Comparison of ENCODE assay signal across 19 cellular contexts in genomic region chr16:3487521-3488410, GRCh38. TPM values are rescaled to one million over a fixed set of nuclear protein-coding genes. Genes with fewer than 3 reads are reported as not detected.
DNase-seq lines count a peak whose midpoint lies in the region; ATAC-seq and TF ChIP-seq lines count a peak whose summit lies in the region.
"Had no signal": no experiment of that assay in that cellular context is flagged by ENCODE, and none has a peak within 500 bp of the region (broad histone marks: within the 10 kb centered on the region; RNA-seq: fewer than 3 reads in every experiment).

No MANE protein-coding gene starts in this region.

- H3K36me3 ChIP-seq in right atrium auricular region, result peaks cover 38% of the 10 kb centered on the region

- H3K9me3 Mint-ChIP-seq in stimulated activated naive CD8-positive, alpha-beta T cell treated with anti-CD3 and anti-CD28 coated beads, Interleukin-15, amount 100 ng/mL, for 72 hours, result no peaks in the 10 kb centered on the region
- H3K9me3 Mint-ChIP-seq: activated naive CD4-positive, alpha-beta T cell treated with anti-CD3 and anti-CD28 coated beads, Interleukin-2, amount 50 U/mL, for 24 hours; brain had no signal

- no peaks in the 10 kb centered on the region for H3K27me3 Mint-ChIP-seq in stimulated activated naive CD8-positive, alpha-beta T cell treated with anti-CD3 and anti-CD28 coated beads, Interleukin-15, amount 100 ng/mL, for 72 hours
- H3K27me3 Mint-ChIP-seq: activated naive CD4-positive, alpha-beta T cell treated with anti-CD3 and anti-CD28 coated beads, Interleukin-2, amount 50 U/mL, for 24 hours; brain had no signal

- H3K4me3 ChIP-seq in right atrium auricular region, result no peak overlapping the region

- H3K9me3 ChIP-seq in right atrium auricular region, result no peaks in the 10 kb centered on the region

- DNase-seq in left ventricle myocardium superior (peak; percentile 19), right atrium auricular region (ENCODE audit: low spot score) (no peak), left colon (no peak), RKO (ENCODE audit: low spot score) (no peak)
- DNase-seq in stimulated activated naive CD8-positive, alpha-beta T cell treated with anti-CD3 and anti-CD28 coated beads, Interleukin-15, amount 100 ng/mL, for 72 hours, result no peak
- DNase-seq: ACHN; activated CD4-positive, alpha-beta T cell treated with anti-CD3 and anti-CD28 coated beads, Interleukin-2, amount 50 U/mL, for 4 hours; activated T-cell treated with anti-CD3 and anti-CD28 coated beads, Interleukin-2, amount 50 U/mL, for 1 hour; effector CD8-positive, alpha-beta T cell; GDM1; hippocampal formation; NCI-H2081 treated with DMSO at 0.1 percent for 48 hours; NCI-H526; PC-3; stimulated activated naive CD4-positive, alpha-beta T cell had no signal

- intact Hi-C loops in left ventricle myocardium superior (cut with micrococcal nuclease) (no loop called here), left colon (cut with DNase I, micrococcal nuclease) (no loop called here)

- H3K4me1 Mint-ChIP-seq in stimulated activated naive CD8-positive, alpha-beta T cell treated with anti-CD3 and anti-CD28 coated beads, Interleukin-15, amount 100 ng/mL, for 72 hours, result peaks cover 7% of the 10 kb centered on the region

- H3K27me3 ChIP-seq in right atrium auricular region, result no peaks in the 10 kb centered on the region

- no peak overlapping the region for H3K4me3 Mint-ChIP-seq in stimulated activated naive CD8-positive, alpha-beta T cell treated with anti-CD3 and anti-CD28 coated beads, Interleukin-15, amount 100 ng/mL, for 72 hours
- H3K4me3 Mint-ChIP-seq: activated naive CD4-positive, alpha-beta T cell treated with anti-CD3 and anti-CD28 coated beads, Interleukin-2, amount 50 U/mL, for 24 hours; brain had no signal

- no peak overlapping the region for H3K27ac ChIP-seq in right atrium auricular region

- ATAC-seq in left ventricle myocardium superior (peak; percentile 7), left colon (peak; percentile 9), HG03045 (IDR thresholded peaks at IDR 0.05; ENCODE audit: unreplicated experiment) (no peak)
- peak; percentile 48 for ATAC-seq in stimulated activated naive CD8-positive, alpha-beta T cell treated with anti-CD3 and anti-CD28 coated beads, Interleukin-15, amount 100 ng/mL, for 72 hours
- ATAC-seq: PC-3 had no signal

- no peak for TF ChIP-seq CTCF in right atrium auricular region (IDR thresholded peaks at IDR 0.05)

- H3K4me1 ChIP-seq in right atrium auricular region, result peaks cover 0 to 16% of the 10 kb centered on the region in 2 donors

- H3K27ac Mint-ChIP-seq in stimulated activated naive CD8-positive, alpha-beta T cell treated with anti-CD3 and anti-CD28 coated beads, Interleukin-15, amount 100 ng/mL, for 72 hours, result peak overlapping the region in 1 of 2 donors; percentile 63
- H3K27ac Mint-ChIP-seq: activated naive CD4-positive, alpha-beta T cell treated with anti-CD3 and anti-CD28 coated beads, Interleukin-2, amount 50 U/mL, for 24 hours had no signal

RNA-seq across cellular contexts. Expression of gene C16orf90, which starts 7.5 kb away (rescaled TPM):
- total RNA-seq in left ventricle myocardium superior, result not detected
- total RNA-seq in right atrium auricular region, result not detected
- not detected for total RNA-seq in left colon
- total RNA-seq: H4, PC-3 had no signal

RNA-seq across cellular contexts. Expression of gene CLUAP1, which starts 13.0 kb away (rescaled TPM):
- 13.1 TPM for total RNA-seq in left ventricle myocardium superior
- total RNA-seq in right atrium auricular region, result 10 to 100 TPM in 1 of 2 donors, 1 to 10 TPM in 1; 8.8 to 10.9 TPM
- 10 to 100 TPM in 1 of 2 donors, 1 to 10 TPM in 1; 9.2 to 11.5 TPM for total RNA-seq in left colon

RNA-seq across cellular contexts. Expression of gene NAA60, which starts 44.3 kb away (rescaled TPM):
- 48.6 TPM for total RNA-seq in left ventricle myocardium superior
- total RNA-seq in right atrium auricular region, result 10 to 100 TPM; 28.1 to 29.1 TPM
- total RNA-seq in left colon, result 10 to 100 TPM; 76.5 to 85.3 TPM

RNA-seq across cellular contexts. Expression of gene ZNF597, which starts 44.5 kb away (rescaled TPM):
- total RNA-seq in left ventricle myocardium superior, result 2.0 TPM
- total RNA-seq in right atrium auricular region, result 1 to 10 TPM; 1.3 to 2.2 TPM
- 1 to 10 TPM; 1.5 to 1.6 TPM for total RNA-seq in left colon
- total RNA-seq: PC-3 had no signal
